30 cellular contexts compared by ENCODE assay signal in the genomic region with DNA sequence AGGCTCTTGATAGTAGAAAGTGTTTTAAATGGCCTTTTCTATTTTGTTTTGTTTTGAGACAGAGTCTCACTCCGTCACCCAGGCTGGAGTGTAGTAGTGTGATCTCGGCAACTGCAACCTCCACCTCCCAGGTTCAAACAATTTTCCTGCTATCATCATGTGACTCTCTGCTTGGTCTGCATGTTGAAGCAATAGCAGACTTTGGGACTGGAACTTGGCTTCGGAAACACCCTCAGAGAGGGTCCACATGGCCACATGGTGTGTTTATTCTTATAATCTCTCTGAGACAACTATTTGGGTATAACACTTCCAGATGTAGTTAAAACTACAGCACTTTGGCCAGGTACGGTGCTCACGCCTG. TPM values are rescaled to one million over a fixed set of nuclear protein-coding genes. Genes with fewer than 3 reads are reported as not detected.
"Had no signal": no experiment of that assay in that cellular context is flagged by ENCODE, and none has a peak within 500 bp of the region (broad histone marks: within the 10 kb centered on the region; RNA-seq: fewer than 3 reads in every experiment).

No MANE protein-coding gene starts in this region.

- H3K27ac Mint-ChIP-seq: activated CD4-positive, alpha-beta memory T cell treated with anti-CD3 and anti-CD28 coated beads for 36 hours; activated CD4-positive, alpha-beta T cell treated with anti-CD3 and anti-CD28 coated beads for 36 hours; activated CD4-positive, alpha-beta T cell treated with anti-CD3 and anti-CD28 coated beads, Interleukin-2, amount 10 ng/mL, durations not matched to agents 24 days and 14 days; activated CD8-positive, alpha-beta memory T cell treated with anti-CD3 and anti-CD28 coated beads, Interleukin-2, amount 10 ng/mL, durations not matched to agents 7 days and 5 days; activated CD8-positive, alpha-beta T cell treated with anti-CD3 and anti-CD28 coated beads, Interleukin-2, amount 10 ng/mL, durations not matched to agents 7 days and 5 days; activated naive CD4-positive, alpha-beta T cell treated with anti-CD3 and anti-CD28 coated beads for 36 hours; activated naive CD4-positive, alpha-beta T cell treated with anti-CD3 and anti-CD28 coated beads, Interleukin-2, amount 50 U/mL, for 24 hours; activated naive CD8-positive, alpha-beta T cell treated with anti-CD3 and anti-CD28 coated beads for 36 hours; activated naive CD8-positive, alpha-beta T cell treated with anti-CD3 and anti-CD28 coated beads, Interleukin-2, amount 50 U/mL, for 24 hours; activated T-helper 1 cell treated with anti-CD3 and anti-CD28 coated beads, Interleukin-12 subunit alpha, Interleukin-12 subunit beta, Interleukin-2, Interleukin-4 antibody, amounts not matched to agents 30 ng/mL and 10 ng/mL and 1 ng/mL, durations not matched to agents 14 hours and 24 hours and 36 hours; activated T-helper 2 cell treated with anti-CD3 and anti-CD28 coated beads, Interferon-gamma antibody, Interleukin-2, Interleukin-4, amounts not matched to agents 10 μg/mL and 5 μg/mL and 100 μg/mL, durations not matched to agents 14 hours and 24 hours and 36 hours; brain had no signal

- H3K9me3 Mint-ChIP-seq: activated CD4-positive, alpha-beta memory T cell treated with anti-CD3 and anti-CD28 coated beads for 36 hours; activated CD4-positive, alpha-beta T cell treated with anti-CD3 and anti-CD28 coated beads, Interleukin-2, amount 10 ng/mL, durations not matched to agents 24 days and 14 days; activated naive CD4-positive, alpha-beta T cell treated with anti-CD3 and anti-CD28 coated beads for 36 hours; activated naive CD4-positive, alpha-beta T cell treated with anti-CD3 and anti-CD28 coated beads, Interleukin-2, amount 50 U/mL, for 24 hours; activated naive CD8-positive, alpha-beta T cell treated with anti-CD3 and anti-CD28 coated beads for 36 hours; activated naive CD8-positive, alpha-beta T cell treated with anti-CD3 and anti-CD28 coated beads, Interleukin-2, amount 50 U/mL, for 24 hours; activated T-helper 1 cell treated with anti-CD3 and anti-CD28 coated beads, Interleukin-12 subunit alpha, Interleukin-12 subunit beta, Interleukin-2, Interleukin-4 antibody, amounts not matched to agents 30 ng/mL and 10 ng/mL and 1 ng/mL, durations not matched to agents 14 hours and 24 hours and 36 hours; activated T-helper 2 cell treated with anti-CD3 and anti-CD28 coated beads, Interferon-gamma antibody, Interleukin-2, Interleukin-4, amounts not matched to agents 10 μg/mL and 5 μg/mL and 100 μg/mL, durations not matched to agents 14 hours and 24 hours and 36 hours; brain had no signal

- H3K36me3 ChIP-seq: adrenal gland, breast epithelium, cardiac muscle cell, colonic mucosa, esophagus squamous epithelium had no signal

- ATAC-seq: activated CD4-positive, alpha-beta T cell treated with anti-CD3 and anti-CD28 coated beads for 36 hours; activated CD8-positive, alpha-beta memory T cell treated with anti-CD3 and anti-CD28 coated beads, Interleukin-2, amount 10 ng/mL, durations not matched to agents 7 days and 5 days; activated CD8-positive, alpha-beta T cell treated with anti-CD3 and anti-CD28 coated beads, Interleukin-2, amount 10 ng/mL, durations not matched to agents 7 days and 5 days; activated naive CD8-positive, alpha-beta T cell treated with anti-CD3 and anti-CD28 coated beads, Interleukin-2, amount 50 U/mL, for 24 hours had no signal

- H3K27ac ChIP-seq: adrenal gland, breast epithelium, cardiac muscle cell, colonic mucosa, epithelial cell of prostate, esophagus squamous epithelium had no signal

- H3K27me3 ChIP-seq: adrenal gland, breast epithelium, cardiac muscle cell, colonic mucosa, esophagus squamous epithelium had no signal

- H3K9me3 ChIP-seq: adrenal gland, breast epithelium, colonic mucosa, esophagus squamous epithelium had no signal

- DNase-seq: activated CD4-positive, alpha-beta memory T cell treated with anti-CD3 and anti-CD28 coated beads for 36 hours; activated CD4-positive, alpha-beta T cell treated with anti-CD3 and anti-CD28 coated beads for 36 hours; activated CD4-positive, alpha-beta T cell treated with anti-CD3 and anti-CD28 coated beads, Interleukin-2, amount 10 ng/mL, durations not matched to agents 24 days and 14 days; activated CD4-positive, CD25-positive, alpha-beta regulatory T cell; activated CD4-positive, CD25-positive, alpha-beta regulatory T cell treated with anti-CD3 and anti-CD28 coated beads, Interleukin-2, amount 50 U/mL, for 72 hours; activated CD8-positive, alpha-beta memory T cell treated with anti-CD3 and anti-CD28 coated beads, Interleukin-2, amount 10 ng/mL, durations not matched to agents 7 days and 5 days; activated CD8-positive, alpha-beta memory T cell treated with anti-CD3 and anti-CD28 coated beads, Interleukin-2, amount 50 U/mL, for 4 hours; activated CD8-positive, alpha-beta T cell treated with anti-CD3 and anti-CD28 coated beads, Interleukin-2, amount 10 ng/mL, durations not matched to agents 7 days and 5 days; activated effector memory CD4-positive, alpha-beta T cell treated with anti-CD3 and anti-CD28 coated beads, Interleukin-2, amount 50 U/mL, for 16 hours; activated naive CD4-positive, alpha-beta T cell treated with anti-CD3 and anti-CD28 coated beads for 36 hours; activated naive CD8-positive, alpha-beta T cell treated with anti-CD3 and anti-CD28 coated beads for 36 hours; activated naive CD8-positive, alpha-beta T cell treated with anti-CD3 and anti-CD28 coated beads, Interleukin-2, amount 50 U/mL, for 24 hours; activated T-cell treated with anti-CD3 and anti-CD28 coated beads, Interleukin-2, amount 50 U/mL, for 1 hour; activated T-cell treated with anti-CD3 and anti-CD28 coated beads, Interleukin-2, amount 50 U/mL, for 48 hours; adrenal gland; amygdala; aorta; central memory CD4-positive, alpha-beta T cell; cerebellar nuclear complex; colonic mucosa; effector CD8-positive, alpha-beta T cell; esophagus squamous epithelium; T-helper 2 cell had no signal

- H3K4me3 Mint-ChIP-seq: activated CD4-positive, alpha-beta memory T cell treated with anti-CD3 and anti-CD28 coated beads for 36 hours; activated CD4-positive, alpha-beta T cell treated with anti-CD3 and anti-CD28 coated beads for 36 hours; activated CD4-positive, alpha-beta T cell treated with anti-CD3 and anti-CD28 coated beads, Interleukin-2, amount 10 ng/mL, durations not matched to agents 24 days and 14 days; activated CD8-positive, alpha-beta memory T cell treated with anti-CD3 and anti-CD28 coated beads, Interleukin-2, amount 10 ng/mL, durations not matched to agents 7 days and 5 days; activated CD8-positive, alpha-beta T cell treated with anti-CD3 and anti-CD28 coated beads, Interleukin-2, amount 10 ng/mL, durations not matched to agents 7 days and 5 days; activated naive CD4-positive, alpha-beta T cell treated with anti-CD3 and anti-CD28 coated beads for 36 hours; activated naive CD4-positive, alpha-beta T cell treated with anti-CD3 and anti-CD28 coated beads, Interleukin-2, amount 50 U/mL, for 24 hours; activated naive CD8-positive, alpha-beta T cell treated with anti-CD3 and anti-CD28 coated beads for 36 hours; activated naive CD8-positive, alpha-beta T cell treated with anti-CD3 and anti-CD28 coated beads, Interleukin-2, amount 50 U/mL, for 24 hours; activated T-helper 1 cell treated with anti-CD3 and anti-CD28 coated beads, Interleukin-12 subunit alpha, Interleukin-12 subunit beta, Interleukin-2, Interleukin-4 antibody, amounts not matched to agents 30 ng/mL and 10 ng/mL and 1 ng/mL, durations not matched to agents 14 hours and 24 hours and 36 hours; brain had no signal

- H3K4me3 ChIP-seq: adrenal gland, breast epithelium, cardiac muscle cell, colonic mucosa, esophagus squamous epithelium had no signal

- H3K4me1 Mint-ChIP-seq: activated CD4-positive, alpha-beta T cell treated with anti-CD3 and anti-CD28 coated beads for 36 hours; activated naive CD4-positive, alpha-beta T cell treated with anti-CD3 and anti-CD28 coated beads, Interleukin-2, amount 50 U/mL, for 24 hours; activated naive CD8-positive, alpha-beta T cell treated with anti-CD3 and anti-CD28 coated beads, Interleukin-2, amount 50 U/mL, for 24 hours had no signal

- H3K36me3 Mint-ChIP-seq: activated CD4-positive, alpha-beta memory T cell treated with anti-CD3 and anti-CD28 coated beads for 36 hours; activated CD8-positive, alpha-beta memory T cell treated with anti-CD3 and anti-CD28 coated beads, Interleukin-2, amount 10 ng/mL, durations not matched to agents 7 days and 5 days; activated naive CD8-positive, alpha-beta T cell treated with anti-CD3 and anti-CD28 coated beads for 36 hours had no signal

- H3K4me1 ChIP-seq: adrenal gland, breast epithelium, esophagus squamous epithelium had no signal

RNA-seq across cellular contexts. Expression of a gene that starts 10.9 kb away (rescaled TPM):
- total RNA-seq: activated CD4-positive, alpha-beta memory T cell treated with anti-CD3 and anti-CD28 coated beads for 36 hours; activated CD4-positive, alpha-beta T cell treated with anti-CD3 and anti-CD28 coated beads, Interleukin-2, amount 10 ng/mL, durations not matched to agents 24 days and 14 days; activated naive CD4-positive, alpha-beta T cell treated with anti-CD3 and anti-CD28 coated beads for 36 hours; activated T-helper 1 cell treated with anti-CD3 and anti-CD28 coated beads, Interleukin-12 subunit alpha, Interleukin-12 subunit beta, Interleukin-2, Interleukin-4 antibody, amounts not matched to agents 30 ng/mL and 10 ng/mL and 1 ng/mL, durations not matched to agents 14 hours and 24 hours and 36 hours; activated T-helper 2 cell treated with anti-CD3 and anti-CD28 coated beads, Interferon-gamma antibody, Interleukin-2, Interleukin-4, amounts not matched to agents 10 μg/mL and 5 μg/mL and 100 μg/mL, durations not matched to agents 14 hours and 24 hours and 36 hours had no signal
